Comparison of ENCODE assay signal across 15 cellular contexts in the genomic region with DNA sequence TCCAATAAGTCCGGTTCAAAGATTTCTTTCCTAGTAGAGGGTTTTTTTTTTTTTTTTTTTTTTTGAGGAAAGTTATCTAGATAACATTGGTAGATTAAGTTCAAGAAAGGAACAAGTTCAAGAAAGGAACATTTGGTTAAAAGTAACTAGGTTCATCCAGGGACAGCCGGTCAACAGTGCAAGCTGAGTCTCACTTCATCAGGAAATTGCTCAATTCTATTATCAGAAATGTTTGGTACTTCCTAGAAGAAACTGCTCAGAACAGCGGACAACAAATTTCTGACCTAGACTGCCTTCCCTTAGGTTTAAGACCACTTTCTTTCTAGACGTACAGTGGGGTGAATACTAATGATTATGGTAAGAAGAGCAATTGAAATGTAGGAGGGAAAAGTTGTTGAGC. TPM values are rescaled to one million over a fixed set of nuclear protein-coding genes. Genes with fewer than 3 reads are reported as not detected.
DNase-seq lines count a peak whose midpoint lies in the region; ATAC-seq and TF ChIP-seq lines count a peak whose summit lies in the region.
"Had no signal": no experiment of that assay in that cellular context is flagged by ENCODE, and none has a peak within 500 bp of the region (broad histone marks: within the 10 kb centered on the region; RNA-seq: fewer than 3 reads in every experiment).

No MANE protein-coding gene starts in this region.

- H3K9me3 Mint-ChIP-seq in activated CD8-positive, alpha-beta memory T cell treated with anti-CD3 and anti-CD28 coated beads, Interleukin-2, amount 10 ng/mL, durations not matched to agents 7 days and 5 days (ENCODE audit: low read depth) = no peaks in the 10 kb centered on the region
- H3K9me3 Mint-ChIP-seq in activated T-helper 17 cell treated with anti-CD3 and anti-CD28 coated beads, Interleukin-2, amount 50 U/mL, for 72 hours = no peaks in the 10 kb centered on the region
- H3K9me3 Mint-ChIP-seq: mesothelial cell of epicardium had no signal

- H3K4me3 Mint-ChIP-seq in activated CD8-positive, alpha-beta memory T cell treated with anti-CD3 and anti-CD28 coated beads, Interleukin-2, amount 10 ng/mL, durations not matched to agents 7 days and 5 days = peak overlapping the region; percentile 44
- H3K4me3 Mint-ChIP-seq in activated T-helper 17 cell treated with anti-CD3 and anti-CD28 coated beads, Interleukin-2, amount 50 U/mL, for 72 hours = peak overlapping the region; percentile 87
- H3K4me3 Mint-ChIP-seq: mesothelial cell of epicardium had no signal

- H3F3A ChIP-seq in PC-9 (ENCODE audit: insufficient read depth, low read depth) = no peaks in the 10 kb centered on the region

- peak overlapping the region; percentile 80 for H3K27ac Mint-ChIP-seq in activated CD8-positive, alpha-beta memory T cell treated with anti-CD3 and anti-CD28 coated beads, Interleukin-2, amount 10 ng/mL, durations not matched to agents 7 days and 5 days
- H3K27ac Mint-ChIP-seq in activated T-helper 17 cell treated with anti-CD3 and anti-CD28 coated beads, Interleukin-2, amount 50 U/mL, for 72 hours = peak overlapping the region; percentile 73
- H3K27ac Mint-ChIP-seq: mesothelial cell of epicardium had no signal

- H4K20me1 ChIP-seq in PC-9 (ENCODE audit: insufficient read depth) = no peaks in the 10 kb centered on the region

- no peak for TF ChIP-seq POLR2A in suprapubic skin (IDR thresholded peaks at IDR 0.05)

- H3K27me3 ChIP-seq in suprapubic skin = no peaks in the 10 kb centered on the region
- H3K27me3 ChIP-seq in PC-9 (ENCODE audit: insufficient read depth, low read depth) = no peaks in the 10 kb centered on the region

- TF ChIP-seq CTCF in suprapubic skin (IDR thresholded peaks at IDR 0.05) (no peak), PC-9 (conservative IDR thresholded peaks at IDR 0.05) (no peak)

- intact Hi-C loops in PC-9 (cut with micrococcal nuclease; ENCODE audit: unreplicated experiment) = no loop called here

- no peak overlapping the region for H3K4me3 ChIP-seq in suprapubic skin
- no peak overlapping the region for H3K4me3 ChIP-seq in PC-9
- H3K4me3 ChIP-seq: thoracic aorta had no signal

- POLR2A ChIA-PET in PC-9 (lab: Charles Lee; ENCODE audit: unreplicated experiment) = no interaction called here

- ATAC-seq in activated CD8-positive, alpha-beta memory T cell treated with anti-CD3 and anti-CD28 coated beads, Interleukin-2, amount 10 ng/mL, durations not matched to agents 7 days and 5 days = peak; percentile 16
- ATAC-seq in activated T-helper 17 cell treated with anti-CD3 and anti-CD28 coated beads, Interleukin-2, amount 50 U/mL, for 72 hours (replicated peaks) = peak; percentile 13
- ATAC-seq: Panc1 had no signal

- WGBS in suprapubic skin = 63% methylated on average over 4 of the region's 4 CpGs

- no TSS peak for BruUV-seq in PC-9 (replicated peaks; lab: Mats Ljungman, UMichigan)

- H2AFZ ChIP-seq in PC-9 = no peak overlapping the region

- no peaks in the 10 kb centered on the region for H3K9me3 ChIP-seq in suprapubic skin
- H3K9me3 ChIP-seq in PC-9 (ENCODE audit: insufficient read depth, low read depth) = no peaks in the 10 kb centered on the region
- H3K9me3 ChIP-seq: thoracic aorta had no signal

- H3K79me2 ChIP-seq in PC-9 (ENCODE audit: low read depth) = no peaks in the 10 kb centered on the region

- CTCF ChIA-PET in activated CD8-positive, alpha-beta memory T cell treated with anti-CD3 and anti-CD28 coated beads, Interleukin-2, amount 10 ng/mL, durations not matched to agents 7 days and 5 days (lab: Charles Lee) = interaction anchor here (1.0 to 12.9 kb wide), 6 partner anchors 11 to 52 kb away, joined by 3 to 246 read pairs (median 8); no protein-coding TSS in a partner anchor
- CTCF ChIA-PET in PC-9 (lab: Charles Lee) = no interaction called here

- peak; percentile 53 for DNase-seq in activated CD8-positive, alpha-beta memory T cell treated with anti-CD3 and anti-CD28 coated beads, Interleukin-2, amount 10 ng/mL, durations not matched to agents 7 days and 5 days
- DNase-seq in activated CD8-positive, alpha-beta memory T cell treated with anti-CD3 and anti-CD28 coated beads for 24 hours = no peak
- DNase-seq in iris pigment epithelial cell (ENCODE audit: low read depth) (peak; percentile 69), suprapubic skin (ENCODE audit: low spot score in 2 of 2) (peak; percentile 2 to 21), retina (no peak), NCI-H1105 (lab: John Stamatoyannopoulos, UW) (no peak), PC-9 (no peak)
- DNase-seq: ACHN; activated CD4-positive, CD25-positive, alpha-beta regulatory T cell; NCI-H1105 treated with DMSO at 0.1 percent for 48 hours had no signal

- H3K9me2 ChIP-seq in PC-9 (ENCODE audit: insufficient read depth) = no peaks in the 10 kb centered on the region

- TF ChIP-seq EP300 in suprapubic skin (IDR thresholded peaks at IDR 0.05) = no peak

- peaks cover 77% of the 10 kb centered on the region for H3K4me1 Mint-ChIP-seq in activated CD8-positive, alpha-beta memory T cell treated with anti-CD3 and anti-CD28 coated beads, Interleukin-2, amount 10 ng/mL, durations not matched to agents 7 days and 5 days
- H3K4me1 Mint-ChIP-seq in activated T-helper 17 cell treated with anti-CD3 and anti-CD28 coated beads, Interleukin-2, amount 50 U/mL, for 72 hours = peaks cover 44% of the 10 kb centered on the region
- H3K4me1 Mint-ChIP-seq: mesothelial cell of epicardium had no signal

- no peak overlapping the region for H3K4me2 ChIP-seq in PC-9

- no peak overlapping the region for H3K27ac ChIP-seq in suprapubic skin
- H3K27ac ChIP-seq in PC-9 = no peak overlapping the region
- H3K27ac ChIP-seq: thoracic aorta had no signal

- peaks cover 17% of the 10 kb centered on the region for H3K36me3 Mint-ChIP-seq in activated CD8-positive, alpha-beta memory T cell treated with anti-CD3 and anti-CD28 coated beads, Interleukin-2, amount 10 ng/mL, durations not matched to agents 7 days and 5 days
- H3K36me3 Mint-ChIP-seq in activated T-helper 17 cell treated with anti-CD3 and anti-CD28 coated beads, Interleukin-2, amount 50 U/mL, for 72 hours (ENCODE audit: low read depth) = peaks cover 30% of the 10 kb centered on the region
- H3K36me3 Mint-ChIP-seq: mesothelial cell of epicardium had no signal

- H3K27me3 Mint-ChIP-seq in activated CD8-positive, alpha-beta memory T cell treated with anti-CD3 and anti-CD28 coated beads, Interleukin-2, amount 10 ng/mL, durations not matched to agents 7 days and 5 days = no peaks in the 10 kb centered on the region
- no peaks in the 10 kb centered on the region for H3K27me3 Mint-ChIP-seq in activated T-helper 17 cell treated with anti-CD3 and anti-CD28 coated beads, Interleukin-2, amount 50 U/mL, for 72 hours

- H3K4me1 ChIP-seq in suprapubic skin (peaks cover 6% of the 10 kb centered on the region), PC-9 (replicated peaks; ENCODE audit: insufficient read depth) (no peaks in the 10 kb centered on the region)

- H3K36me3 ChIP-seq in suprapubic skin = no peaks in the 10 kb centered on the region
- no peaks in the 10 kb centered on the region for H3K36me3 ChIP-seq in PC-9 (ENCODE audit: low read depth)
- H3K36me3 ChIP-seq: thoracic aorta had no signal

RNA-seq across cellular contexts. Expression of a gene that starts 3.7 kb away (rescaled TPM):
- 100 to 1,000 TPM; 302 to 832 TPM for total RNA-seq in activated CD8-positive, alpha-beta memory T cell treated with anti-CD3 and anti-CD28 coated beads, Interleukin-2, amount 10 ng/mL, durations not matched to agents 7 days and 5 days
- total RNA-seq in activated T-helper 17 cell treated with anti-CD3 and anti-CD28 coated beads, Interleukin-2, amount 50 U/mL, for 72 hours = 1,000 to 10,000 TPM; 1,342 to 1,348 TPM
- total RNA-seq in suprapubic skin (under 1 TPM in 2 of 4 donors, not detected in 2; 0.21 to 0.70 TPM), PC-9 (2021) (not detected in 2 replicates)
- total RNA-seq: bronchial epithelial cell, mesothelial cell of epicardium had no signal

RNA-seq across cellular contexts. Expression of a gene that starts 23.0 kb away (rescaled TPM):
- 100 to 1,000 TPM; 205 to 267 TPM for total RNA-seq in activated CD8-positive, alpha-beta memory T cell treated with anti-CD3 and anti-CD28 coated beads, Interleukin-2, amount 10 ng/mL, durations not matched to agents 7 days and 5 days
- 100 to 1,000 TPM; 157 to 253 TPM for total RNA-seq in activated T-helper 17 cell treated with anti-CD3 and anti-CD28 coated beads, Interleukin-2, amount 50 U/mL, for 72 hours
- total RNA-seq in suprapubic skin = 10 to 100 TPM; 31.9 to 85.6 (median 42.9) TPM
- 98.2 and 131 TPM in 2 replicates for total RNA-seq in PC-9 (2021)

Comparison
In these comparisons a context has a peak if more than half of its experiments do, and no peak if none do; other contexts are left out.
1. DNase-seq: peak in activated CD8-positive, alpha-beta memory T cell treated with anti-CD3 and anti-CD28 coated beads, Interleukin-2, amount 10 ng/mL, durations not matched to agents 7 days and 5 days (single experiment), iris pigment epithelial cell (single experiment) and suprapubic skin (2 of 2); none in activated CD8-positive, alpha-beta memory T cell treated with anti-CD3 and anti-CD28 coated beads for 24 hours (single experiment), retina (single experiment), NCI-H1105 (single experiment) and PC-9 (0 of 2).
2. RNA of a gene that starts 3.7 kb away (total RNA-seq): 1,342 to 1,348 TPM in activated T-helper 17 cell treated with anti-CD3 and anti-CD28 coated beads, Interleukin-2, amount 50 U/mL, for 72 hours and 302 to 832 TPM in activated CD8-positive, alpha-beta memory T cell treated with anti-CD3 and anti-CD28 coated beads, Interleukin-2, amount 10 ng/mL, durations not matched to agents 7 days and 5 days; 0.21 to 0.70 TPM in suprapubic skin and not detected in PC-9; every median in the first group is over 100 times any median in the second.